8 cellular contexts compared by ENCODE assay signal in the genomic region with DNA sequence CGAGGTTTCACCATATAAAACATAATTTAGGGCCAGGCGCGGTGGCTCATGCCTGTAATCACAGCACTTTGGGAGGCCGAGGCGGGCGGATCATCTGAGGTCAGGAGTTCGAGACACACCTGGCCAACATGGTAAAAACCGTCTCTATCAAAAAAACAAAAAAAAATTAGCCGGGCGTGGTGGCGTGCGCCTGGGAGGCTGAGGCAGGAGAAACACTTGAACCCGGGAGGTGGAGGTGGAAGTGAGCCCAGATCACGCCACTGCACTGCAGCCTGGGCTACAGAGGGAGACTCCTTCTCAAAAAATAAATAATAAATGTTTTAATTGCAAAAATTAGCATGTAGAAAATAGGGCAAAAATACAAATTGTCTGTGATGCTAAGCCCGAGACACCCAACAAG. TPM values are rescaled to one million over a fixed set of nuclear protein-coding genes. Genes with fewer than 3 reads are reported as not detected.
DNase-seq lines count a peak whose midpoint lies in the region; TF ChIP-seq lines count a peak whose summit lies in the region.

No MANE protein-coding gene starts in this region.

- H3K4me3 ChIP-seq in GM12865 (ENCODE audit: low read depth, low read length) (peak overlapping the region; percentile 95), epithelial cell of proximal tubule (ENCODE audit: low read depth, low read length) (peak overlapping the region; percentile 95), rectal smooth muscle tissue (ENCODE audit: low read length) (peak overlapping the region; percentile 88), brain microvascular endothelial cell (ENCODE audit: low read depth, low read length) (no peak overlapping the region)

- peak overlapping the region; percentile 91 for H3K27ac ChIP-seq in RWPE1
- peak overlapping the region; percentile 78 for H3K27ac ChIP-seq in rectal smooth muscle tissue (ENCODE audit: low read depth, low read length)
- no peak overlapping the region for H3K27ac ChIP-seq in brain microvascular endothelial cell

- H3K36me3 ChIP-seq in rectal smooth muscle tissue (ENCODE audit: control insufficient read depth, insufficient read depth, low read length) (no peaks in the 10 kb centered on the region), brain microvascular endothelial cell (replicated peaks) (no peaks in the 10 kb centered on the region)

- peaks cover 3% of the 10 kb centered on the region for H3K4me1 ChIP-seq in rectal smooth muscle tissue (ENCODE audit: control insufficient read depth, insufficient read depth, low read length)

- DNase-seq in GM12865 (ENCODE audit: low read depth) (peak; percentile 15), RWPE1 (ENCODE audit: low spot score) (no peak), epithelial cell of proximal tubule (ENCODE audit: low read depth) (no peak), SW 1271 (lab: John Stamatoyannopoulos, UW) (no peak), superior temporal gyrus (ENCODE audit: extremely low spot score) (no peak), brain microvascular endothelial cell (no peak)
- no peak for DNase-seq in stimulated activated CD8-positive, alpha-beta memory T cell treated with anti-CD3 and anti-CD28 coated beads, Interleukin-4, amount 100 ng/mL, for 48 hours

- H3K27me3 ChIP-seq in rectal smooth muscle tissue (ENCODE audit: control insufficient read depth, insufficient read depth, low read length) (no peaks in the 10 kb centered on the region), brain microvascular endothelial cell (replicated peaks) (no peaks in the 10 kb centered on the region)

- POLR2A ChIA-PET in RWPE1 (lab: Yijun Ruan, JAX; ENCODE audit: low non-redundant PET): interaction anchor here (0.6 kb wide), 1 partner anchor 24 kb away, joined by 4 read pairs; no protein-coding TSS in a partner anchor

- in situ Hi-C loops in brain microvascular endothelial cell (cut with HindIII; ENCODE audit: low pct_ligation_motif_present, low sequenced_read_pairs): no loop called here

- TF ChIP-seq CTCF in GM12865 (IDR thresholded peaks at IDR 0.05; ENCODE audit: insufficient read depth, low read depth, low read length, missing control alignments) (no peak), RWPE1 (conservative IDR thresholded peaks at IDR 0.05; ENCODE audit: low read depth) (no peak), epithelial cell of proximal tubule (conservative IDR thresholded peaks at IDR 0.05; ENCODE audit: low read depth, low read length) (no peak), brain microvascular endothelial cell (IDR thresholded peaks at IDR 0.05; ENCODE audit: low read depth, low read length, missing control alignments) (no peak)

- no peak overlapping the region for H3K9ac ChIP-seq in rectal smooth muscle tissue (ENCODE audit: low read length)

- CTCF ChIA-PET in RWPE1 (lab: Yijun Ruan, JAX): no interaction called here

RNA-seq across cellular contexts. Expression of gene SFI1, which starts 1.0 kb away (rescaled TPM):
- total RNA-seq in epithelial cell of proximal tubule: 14.7 and 26.0 TPM in 2 replicates

RNA-seq across cellular contexts. Expression of gene EIF4ENIF1, which starts 5.7 kb away (rescaled TPM):
- 11.1 and 12.7 TPM in 2 replicates for total RNA-seq in epithelial cell of proximal tubule
